1 cellular context compared by ENCODE assay signal in genomic region chr13:45941261-45941660, GRCh38.
TF ChIP-seq lines count a peak whose summit lies in the region.

No MANE protein-coding gene starts in this region.

TF ChIP-seq in WTC11, 78 proteins besides CTCF, POLR2A, EP300 and RAD21 (continued from another document):
- TF ChIP-seq NFYB (CRISPR knock-in tag; conservative IDR thresholded peaks at IDR 0.05; ENCODE audit: low read depth) (peak; percentile 57), ZNF416 (CRISPR knock-in tag; IDR thresholded peaks at IDR 0.05) (no peak)
